ENCODE assay signal across 1 cellular context in genomic region chr1:46615735-46616134, GRCh38.
A peak's percentile ranks its signal among the peaks of the same experiment; 100 is the strongest.
TF ChIP-seq lines count a peak whose summit lies in the region.

No MANE protein-coding gene starts in this region.

TF ChIP-seq in K562, 482 proteins besides CTCF, POLR2A, EP300 and RAD21:
- TF ChIP-seq PATZ1 (CRISPR knock-in tag; IDR thresholded peaks at IDR 0.05; ENCODE audit: borderline replicate concordance): no peak
- 0 out of 2 replicates have a peak, but pooled peaks have one; percentile 8 for TF ChIP-seq GABPA (tag; conservative IDR thresholded peaks at IDR 0.05; ENCODE audit: low read depth)
- TF ChIP-seq DLX4 (CRISPR knock-in tag; IDR thresholded peaks at IDR 0.05): no peak
- no peak for TF ChIP-seq BHLHE40 (IDR thresholded peaks at IDR 0.05; ENCODE audit: low read length)
- TF ChIP-seq ELK3 (CRISPR knock-in tag; IDR thresholded peaks at IDR 0.05): no peak
- TF ChIP-seq ZBTB2 (IDR thresholded peaks at IDR 0.05): no peak
- no peak for TF ChIP-seq TRIM28 (IDR thresholded peaks at IDR 0.05)
- no peak for TF ChIP-seq MXD1 (CRISPR knock-in tag; IDR thresholded peaks at IDR 0.05; ENCODE audit: borderline replicate concordance, poor library complexity, severe bottlenecking)
- TF ChIP-seq NFE2 (IDR thresholded peaks at IDR 0.05; ENCODE audit: low read depth): no peak
- TF ChIP-seq CBFB (CRISPR knock-in tag; IDR thresholded peaks at IDR 0.05): 0 out of 2 replicates have a peak, but pooled peaks have one; percentile 30
- TF ChIP-seq RUNX1 (IDR thresholded peaks at IDR 0.05; ENCODE audit: low read depth): no peak
- TF ChIP-seq MYNN (IDR thresholded peaks at IDR 0.05): no peak
- no peak for TF ChIP-seq MYNN (CRISPR knock-in tag; IDR thresholded peaks at IDR 0.05)
- TF ChIP-seq BRCA1 (IDR thresholded peaks at IDR 0.05): no peak
- TF ChIP-seq BRCA1 (CRISPR knock-in tag; IDR thresholded peaks at IDR 0.05): no peak
- no peak for TF ChIP-seq FUS (optimal IDR thresholded peaks at IDR 0.05; ENCODE audit: low read depth, low read length)
- TF ChIP-seq GATAD2A (IDR thresholded peaks at IDR 0.05): no peak
- TF ChIP-seq HDAC8 (tag; IDR thresholded peaks at IDR 0.05): no peak
- TF ChIP-seq SPI1 (IDR thresholded peaks at IDR 0.05; ENCODE audit: borderline replicate concordance, low read depth, low read length): no peak
- TF ChIP-seq TOE1 (IDR thresholded peaks at IDR 0.05; ENCODE audit: borderline replicate concordance): no peak
- TF ChIP-seq TOE1 (CRISPR knock-in tag; IDR thresholded peaks at IDR 0.05; ENCODE audit: borderline replicate concordance, low read depth): no peak
- peak; percentile 46; the same call in 1 of the 2 replicates for TF ChIP-seq ETV5 (CRISPR knock-in tag; IDR thresholded peaks at IDR 0.05; ENCODE audit: low read depth)
- no peak for TF ChIP-seq MLLT1 (IDR thresholded peaks at IDR 0.05)
- TF ChIP-seq DEAF1 (CRISPR knock-in tag; IDR thresholded peaks at IDR 0.05): no peak
- TF ChIP-seq ZBTB11 (CRISPR knock-in tag; IDR thresholded peaks at IDR 0.05): peak in 1 of 3 experiments; percentile 82; a peak in 2 of 6 replicates
- TF ChIP-seq XRCC4 (IDR thresholded peaks at IDR 0.05; ENCODE audit: extremely low read depth, insufficient read depth, insufficient read length): no peak
